16 cellular contexts compared by ENCODE assay signal in the genomic region with DNA sequence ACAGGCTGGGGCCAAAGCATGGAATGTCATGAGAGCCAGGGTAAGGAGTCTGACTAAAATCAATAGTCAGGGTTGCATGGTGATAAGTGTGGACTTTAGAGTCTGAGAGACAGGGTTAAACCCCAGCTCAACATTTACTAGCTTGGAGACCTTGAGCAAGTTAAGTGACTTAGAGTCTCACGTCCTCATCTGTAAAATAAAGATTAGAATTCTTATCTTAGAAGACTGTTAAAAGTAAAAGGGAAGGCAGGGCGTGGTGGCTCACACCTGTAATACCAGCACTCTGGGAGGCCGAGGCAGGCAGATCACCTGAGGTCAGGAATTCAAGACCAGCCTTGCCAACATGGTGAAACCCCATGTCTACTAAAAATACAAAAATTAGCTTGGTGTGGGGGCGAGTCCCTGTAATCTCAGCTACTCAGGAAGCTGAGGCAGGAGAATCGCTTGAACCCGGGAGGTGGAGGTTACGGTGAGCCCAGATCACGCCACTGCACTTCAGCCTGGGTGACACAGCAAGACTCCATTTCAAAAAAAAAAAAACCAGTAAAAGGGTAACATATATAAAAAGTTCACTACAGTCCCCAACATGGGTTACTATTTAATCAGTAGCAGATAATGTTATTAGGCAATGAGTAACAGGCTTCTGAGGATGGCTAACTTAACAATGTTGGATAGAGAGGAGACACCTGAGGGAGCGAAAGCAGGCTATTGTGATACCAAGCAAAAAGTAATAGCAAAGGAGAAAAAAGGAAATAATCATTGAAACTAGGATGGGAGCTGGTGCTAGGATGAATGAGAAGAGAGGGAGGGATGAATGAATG. TPM values are rescaled to one million over a fixed set of nuclear protein-coding genes. Genes with fewer than 3 reads are reported as not detected.
A peak's percentile ranks its signal among the peaks of the same experiment; 100 is the strongest.
DNase-seq lines count a peak whose midpoint lies in the region; TF ChIP-seq lines count a peak whose summit lies in the region.
"Had no signal": no experiment of that assay in that cellular context is flagged by ENCODE, and none has a peak within 500 bp of the region (broad histone marks: within the 10 kb centered on the region; RNA-seq: fewer than 3 reads in every experiment).

No MANE protein-coding gene starts in this region.

- peaks cover 33% of the 10 kb centered on the region for H3K36me3 Mint-ChIP-seq in endodermal cell (ENCODE audit: low read depth)

- peaks cover 55% of the 10 kb centered on the region for H3K36me3 ChIP-seq in endodermal cell (ENCODE audit: control insufficient read depth, insufficient read depth, low read length)
- no peaks in the 10 kb centered on the region for H3K36me3 ChIP-seq in mesendoderm (ENCODE audit: control insufficient read depth, insufficient read depth, low read length)
- peaks cover 0 to 28% (median 10%) of the 10 kb centered on the region in 4 donors for H3K36me3 ChIP-seq in transverse colon
- peaks cover 20% of the 10 kb centered on the region for H3K36me3 ChIP-seq in SJCRH30

- H3K79me2 ChIP-seq in mesendoderm (ENCODE audit: control insufficient read depth, insufficient read depth, low read length), result no peaks in the 10 kb centered on the region

- no peak overlapping the region for H2BK120ac ChIP-seq in mesendoderm (ENCODE audit: low read depth, low read length)

- H3K9me3 ChIP-seq in endodermal cell (ENCODE audit: control insufficient read depth, low read length) (no peaks in the 10 kb centered on the region), transverse colon (no peaks in the 10 kb centered on the region), SJCRH30 (replicated peaks) (no peaks in the 10 kb centered on the region)

- H3K9me3 Mint-ChIP-seq in endodermal cell, result no peaks in the 10 kb centered on the region
- H3K9me3 Mint-ChIP-seq: H9 had no signal

- H3K18ac ChIP-seq in mesendoderm (ENCODE audit: low read length), result no peak overlapping the region

- H3K27ac ChIP-seq in endodermal cell (ENCODE audit: low read depth, low read length) (no peak overlapping the region), mesendoderm (ENCODE audit: low read depth, low read length) (no peak overlapping the region), transverse colon (peak overlapping the region; percentile 10 to 69 (median 30)), SJCRH30 (no peak overlapping the region)
- H3K27ac ChIP-seq: C4-2B had no signal

- no peak overlapping the region for H4K5ac ChIP-seq in mesendoderm (ENCODE audit: low read length)

- peaks cover 7% of the 10 kb centered on the region for H3K4me1 Mint-ChIP-seq in endodermal cell
- H3K4me1 Mint-ChIP-seq: H9 had no signal

- in situ Hi-C loops in transverse colon (cut with MboI; ENCODE audit: low pct_ligation_motif_present in 1 of 4, low pct_unique_long_range_greater_than_20kb in 1 of 4, low sequenced_read_pairs in 3 of 4), result no loop called here

- no peaks in the 10 kb centered on the region for H3K27me3 Mint-ChIP-seq in endodermal cell (ENCODE audit: insufficient read depth)

- no peak for TF ChIP-seq EP300 in transverse colon (IDR thresholded peaks at IDR 0.05; ENCODE audit: low read depth)

- no peak for TF ChIP-seq CTCF in endodermal cell (conservative IDR thresholded peaks at IDR 0.05)
- no peak for TF ChIP-seq CTCF in transverse colon (IDR thresholded peaks at IDR 0.05)

- H3K23ac ChIP-seq in mesendoderm (ENCODE audit: low read length), result no peak overlapping the region

- H3K27ac Mint-ChIP-seq in endodermal cell, result no peak overlapping the region

- H3K4ac ChIP-seq in mesendoderm (ENCODE audit: low read depth, low read length), result no peak overlapping the region

- H3K4me2 ChIP-seq in mesendoderm (ENCODE audit: low read length), result no peak overlapping the region

- TF ChIP-seq POLR2A in transverse colon (IDR thresholded peaks at IDR 0.05), result no peak

- no peaks in the 10 kb centered on the region for H3K4me1 ChIP-seq in endodermal cell (ENCODE audit: control insufficient read depth, insufficient read depth, low read length)
- H3K4me1 ChIP-seq in mesendoderm (ENCODE audit: control insufficient read depth, low read depth, low read length), result no peaks in the 10 kb centered on the region
- peaks cover 0 to 17% (median 6%) of the 10 kb centered on the region in 4 donors for H3K4me1 ChIP-seq in transverse colon
- no peaks in the 10 kb centered on the region for H3K4me1 ChIP-seq in SJCRH30

- H3K56ac ChIP-seq in mesendoderm (ENCODE audit: low read length), result no peak overlapping the region

- H4K8ac ChIP-seq in mesendoderm (ENCODE audit: low read depth, low read length), result no peak overlapping the region

- peak; percentile 25 for DNase-seq in HuH-7.5 (ENCODE audit: low spot score)
- peak; percentile 53 for DNase-seq in endodermal cell
- peak; percentile 26 for DNase-seq in mesendoderm
- peak; percentile 19 for DNase-seq in transverse colon
- DNase-seq in Ammon's horn (ENCODE audit: low spot score), result no peak
- no peak for DNase-seq in NCI-H2107 treated with DMSO at 0.1 percent for 48 hours (lab: John Stamatoyannopoulos, UW; ENCODE audit: unreplicated experiment)
- no peak for DNase-seq in SJCRH30
- DNase-seq: COR-L47; H9; IMR-90; NCI-H1417; NCI-H2029 treated with DMSO at 0.1 percent for 48 hours; NCI-H524 treated with DMSO at 0.1 percent for 48 hours; NK-92 treated with Interleukin-12 subunit alpha and Interleukin-12 subunit beta, amount 100 ng/mL, for 24 hours; OCI-M1 had no signal

- H3K9ac ChIP-seq in endodermal cell (ENCODE audit: extremely low read depth, low read length, poor library complexity, severe bottlenecking) (no peak overlapping the region), mesendoderm (ENCODE audit: low read length) (no peak overlapping the region)

- no peak overlapping the region for H3K4me3 Mint-ChIP-seq in endodermal cell
- H3K4me3 Mint-ChIP-seq: H9 had no signal

- H3K4me3 ChIP-seq in endodermal cell (ENCODE audit: low read length) (no peak overlapping the region), mesendoderm (ENCODE audit: low read length) (no peak overlapping the region), transverse colon (no peak overlapping the region), SJCRH30 (no peak overlapping the region)

- H3K27me3 ChIP-seq in endodermal cell (ENCODE audit: control insufficient read depth, insufficient read depth, low read length, poor library complexity, severe bottlenecking), result no peaks in the 10 kb centered on the region
- no peaks in the 10 kb centered on the region for H3K27me3 ChIP-seq in mesendoderm (ENCODE audit: insufficient read depth, low read length, poor library complexity)
- H3K27me3 ChIP-seq in transverse colon, result no peaks in the 10 kb centered on the region
- H3K27me3 ChIP-seq in SJCRH30, result no peaks in the 10 kb centered on the region

- intact Hi-C loops in transverse colon (cut with DNase I; ENCODE audit: low total_unique reads), result no loop called here

- no peak overlapping the region for H2BK15ac ChIP-seq in mesendoderm (replicated peaks; ENCODE audit: low read depth)

- H2BK5ac ChIP-seq in mesendoderm (ENCODE audit: low read length), result no peak overlapping the region

- no peak overlapping the region for H2AK5ac ChIP-seq in mesendoderm (ENCODE audit: low read length)

- 70 to 79% methylated on average over 4 to 9 of the region's 9 CpGs for WGBS in endodermal cell (ENCODE audit: insufficient coverage in 1 of 2, insufficient read length in 1 of 2), 2 experiments
- WGBS in mesendoderm (ENCODE audit: extremely low coverage, insufficient coverage, low lambda C conversion rate), result no CpG with 5 or more reads among the region's 9 CpGs
- WGBS in transverse colon (ENCODE audit: low coverage in 1 of 2), 2 donors, result 87 to 88% methylated on average over 9 of the region's 9 CpGs

- H3K79me1 ChIP-seq in mesendoderm (ENCODE audit: low read length), result no peaks in the 10 kb centered on the region

RNA-seq across cellular contexts. Expression of gene TMCO1, which starts 20.8 kb away (rescaled TPM):
- total RNA-seq in endodermal cell (10 to 100 TPM; 76.2 to 79.6 TPM), transverse colon (100 to 1,000 TPM in 3 of 4 donors, 10 to 100 TPM in 1; 28.3 to 180 (median 128) TPM)
- polyA plus RNA-seq in endodermal cell (2013, experiment 1 of 2), result 87.7 TPM
- polyA plus RNA-seq in endodermal cell (2013, experiment 2 of 2), result 81.1 TPM
- 115 TPM for polyA plus RNA-seq in mesendoderm (2013, experiment 1 of 2)
- 112 TPM for polyA plus RNA-seq in mesendoderm (2013, experiment 2 of 2)
- total RNA-seq in SJCRH30 (2014; rRNA removed; shearing (Covaris generic)), result 77.4 and 82.8 TPM in 2 replicates

RNA-seq across cellular contexts. Expression of gene ALDH9A1, which starts 49.5 kb away (rescaled TPM):
- total RNA-seq in endodermal cell (10 to 100 TPM; 47.6 to 52.2 TPM), transverse colon (100 to 1,000 TPM in 1 of 4 donors, 10 to 100 TPM in 3; 15.3 to 103 (median 59.5) TPM)
- polyA plus RNA-seq in endodermal cell (2013, experiment 1 of 2), result 44.6 TPM
- polyA plus RNA-seq in endodermal cell (2013, experiment 2 of 2), result 38.7 TPM
- polyA plus RNA-seq in mesendoderm (2013, experiment 1 of 2), result 42.1 TPM
- 42.3 TPM for polyA plus RNA-seq in mesendoderm (2013, experiment 2 of 2)
- 34.7 and 37.4 TPM in 2 replicates for total RNA-seq in SJCRH30 (2014; rRNA removed; shearing (Covaris generic))

Comparison
In these comparisons a context has a peak if more than half of its experiments do, and no peak if none do; other contexts are left out.
1. DNase-seq: peak in HuH-7.5 (single experiment), endodermal cell (single experiment), mesendoderm (single experiment) and transverse colon (single experiment); none in Ammon's horn (single experiment), NCI-H2107 treated with DMSO at 0.1 percent for 48 hours (single experiment) and SJCRH30 (0 of 2).
2. H3K27ac ChIP-seq: peak in transverse colon (4 of 4); none in endodermal cell (single experiment), mesendoderm (single experiment) and SJCRH30 (single experiment).